16 cellular contexts compared by ENCODE assay signal in genomic region chr12:92278378-92278828, GRCh38.
A peak's percentile ranks its signal among the peaks of the same experiment; 100 is the strongest.
DNase-seq lines count a peak whose midpoint lies in the region; ATAC-seq and TF ChIP-seq lines count a peak whose summit lies in the region.
"Had no signal": no experiment of that assay in that cellular context is flagged by ENCODE, and none has a peak within 500 bp of the region (broad histone marks: within the 10 kb centered on the region; RNA-seq: fewer than 3 reads in every experiment).

No MANE protein-coding gene starts in this region.

- H3K4me3 ChIP-seq in AG09309 (ENCODE audit: control insufficient read depth, low read depth, low read length) (no peak overlapping the region), fibroblast of villous mesenchyme (ENCODE audit: low read depth, low read length) (no peak overlapping the region), sigmoid colon (no peak overlapping the region)
- H3K4me3 ChIP-seq: hepatocyte, right lobe of liver, SJCRH30 had no signal

- no peaks in the 10 kb centered on the region for H3K9me3 ChIP-seq in sigmoid colon
- H3K9me3 ChIP-seq: right lobe of liver, SJCRH30 had no signal

- WGBS in sigmoid colon, 2 donors, result 66 to 83% methylated on average over 2 of the region's 2 CpGs

- no peak for TF ChIP-seq POLR2A in sigmoid colon (IDR thresholded peaks at IDR 0.05)

- DNase-seq in AG09309 (ENCODE audit: low read depth) (peak; percentile 29), RPMI7951 (ENCODE audit: low read depth) (peak; percentile 6), fibroblast of villous mesenchyme (ENCODE audit: low read depth) (peak; percentile 73), sigmoid colon (no peak), retina (no peak), A172 (ENCODE audit: low spot score) (no peak), T-helper 2 cell (no peak)
- DNase-seq: activated naive CD4-positive, alpha-beta T cell; C1 segment of cervical spinal cord; NCI-H1092; NCI-H2227 treated with DMSO at 0.1 percent for 48 hours; right lobe of liver; SJCRH30; stimulated activated naive CD4-positive, alpha-beta T cell had no signal

- TF ChIP-seq EP300 in sigmoid colon (IDR thresholded peaks at IDR 0.05), result peak in 3 of 4 donors; percentile 7 to 31 (median 13)

- H3K27me3 ChIP-seq in sigmoid colon, result no peaks in the 10 kb centered on the region
- H3K27me3 ChIP-seq: hepatocyte, right lobe of liver, SJCRH30 had no signal

- peak overlapping the region; percentile 56 to 68 (median 62) for H3K27ac ChIP-seq in sigmoid colon
- H3K27ac ChIP-seq: hepatocyte, right lobe of liver, SJCRH30 had no signal

- ATAC-seq in HG02973 (IDR thresholded peaks at IDR 0.05; ENCODE audit: unreplicated experiment), result no peak
- ATAC-seq: right lobe of liver had no signal

- intact Hi-C loops in sigmoid colon (cut with DNase I), result no loop called here

- peaks cover 0 to 9% (median 0%) of the 10 kb centered on the region in 4 donors for H3K4me1 ChIP-seq in sigmoid colon
- H3K4me1 ChIP-seq: right lobe of liver, SJCRH30 had no signal

- TF ChIP-seq CTCF in AG09309 (IDR thresholded peaks at IDR 0.05; ENCODE audit: control insufficient read depth, insufficient read depth, low read depth, low read length, missing control alignments) (no peak), fibroblast of villous mesenchyme (IDR thresholded peaks at IDR 0.05; ENCODE audit: insufficient read depth, low read depth, low read length) (no peak), sigmoid colon (IDR thresholded peaks at IDR 0.05) (no peak)

- no peaks in the 10 kb centered on the region for H3K36me3 ChIP-seq in sigmoid colon
- H3K36me3 ChIP-seq: right lobe of liver, SJCRH30 had no signal

Comparison
In these comparisons a context has a peak if more than half of its experiments do, and no peak if none do; other contexts are left out.
1. DNase-seq: peak in AG09309 (single experiment), RPMI7951 (single experiment) and fibroblast of villous mesenchyme (single experiment); none in sigmoid colon (single experiment), retina (single experiment), A172 (single experiment) and T-helper 2 cell (0 of 5).